In genomic region chr3:31536417-31536991, GRCh38 we compare ENCODE assay signal across 1 cellular context.
TF ChIP-seq lines count a peak whose summit lies in the region.

No MANE protein-coding gene starts in this region.

TF ChIP-seq in GM12878, 131 proteins besides CTCF, POLR2A, EP300 and RAD21 (continued from another document):
- TF ChIP-seq ATF2 (IDR thresholded peaks at IDR 0.05; ENCODE audit: low read length) (peak; percentile 36; the same call in 1 of the 2 replicates), BHLHE40 (IDR thresholded peaks at IDR 0.05; ENCODE audit: borderline replicate concordance in 1 of 2, low read depth in 2 of 2, low read length in 1 of 2) (no peak), ATF7 (IDR thresholded peaks at IDR 0.05; ENCODE audit: low read depth) (peak; percentile 93)
- TF ChIP-seq, protein P1, sequence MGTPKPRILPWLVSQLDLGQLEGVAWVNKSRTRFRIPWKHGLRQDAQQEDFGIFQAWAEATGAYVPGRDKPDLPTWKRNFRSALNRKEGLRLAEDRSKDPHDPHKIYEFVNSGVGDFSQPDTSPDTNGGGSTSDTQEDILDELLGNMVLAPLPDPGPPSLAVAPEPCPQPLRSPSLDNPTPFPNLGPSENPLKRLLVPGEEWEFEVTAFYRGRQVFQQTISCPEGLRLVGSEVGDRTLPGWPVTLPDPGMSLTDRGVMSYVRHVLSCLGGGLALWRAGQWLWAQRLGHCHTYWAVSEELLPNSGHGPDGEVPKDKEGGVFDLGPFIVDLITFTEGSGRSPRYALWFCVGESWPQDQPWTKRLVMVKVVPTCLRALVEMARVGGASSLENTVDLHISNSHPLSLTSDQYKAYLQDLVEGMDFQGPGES (IDR thresholded peaks at IDR 0.05) = no peak
